ENCODE assay signal across 2 cellular contexts in the genomic region with DNA sequence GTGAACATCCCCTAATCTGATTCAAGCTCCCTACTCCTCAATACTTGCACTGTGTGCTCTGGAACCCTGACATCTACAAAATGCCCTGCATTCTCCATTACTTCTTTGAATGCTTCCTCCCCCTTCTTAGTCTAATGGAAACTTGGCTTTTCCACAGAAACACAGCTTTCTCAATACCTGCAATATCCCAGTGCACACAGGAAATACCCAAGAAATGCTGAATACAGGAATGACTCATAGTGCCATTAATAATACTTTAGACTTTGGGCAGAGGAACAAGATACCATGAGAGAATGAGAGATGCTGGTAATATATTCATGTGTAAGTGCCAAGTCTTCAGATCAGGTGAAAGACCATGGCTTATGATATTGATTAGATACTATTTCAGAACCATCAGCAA.
TF ChIP-seq lines count a peak whose summit lies in the region.

No MANE protein-coding gene starts in this region.

TF ChIP-seq in SK-N-SH, 30 proteins besides CTCF, POLR2A, EP300 and RAD21 (continued from another document):
- TF ChIP-seq, protein P1, sequence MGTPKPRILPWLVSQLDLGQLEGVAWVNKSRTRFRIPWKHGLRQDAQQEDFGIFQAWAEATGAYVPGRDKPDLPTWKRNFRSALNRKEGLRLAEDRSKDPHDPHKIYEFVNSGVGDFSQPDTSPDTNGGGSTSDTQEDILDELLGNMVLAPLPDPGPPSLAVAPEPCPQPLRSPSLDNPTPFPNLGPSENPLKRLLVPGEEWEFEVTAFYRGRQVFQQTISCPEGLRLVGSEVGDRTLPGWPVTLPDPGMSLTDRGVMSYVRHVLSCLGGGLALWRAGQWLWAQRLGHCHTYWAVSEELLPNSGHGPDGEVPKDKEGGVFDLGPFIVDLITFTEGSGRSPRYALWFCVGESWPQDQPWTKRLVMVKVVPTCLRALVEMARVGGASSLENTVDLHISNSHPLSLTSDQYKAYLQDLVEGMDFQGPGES (IDR thresholded peaks at IDR 0.05; ENCODE audit: low read depth, low read length), result no peak
- no peak for TF ChIP-seq MXI1 (IDR thresholded peaks at IDR 0.05; ENCODE audit: low read depth, low read length)
- no peak for TF ChIP-seq EZH2phosphoT487 (IDR thresholded peaks at IDR 0.05; ENCODE audit: borderline replicate concordance, low read depth)

TF ChIP-seq in SK-N-SH treated with all-trans-retinoic acid at 6 μM for 48 hours, 23 proteins besides CTCF, POLR2A, EP300 and RAD21 (continued from another document):
- TF ChIP-seq GLIS3 (CRISPR knock-in tag; IDR thresholded peaks at IDR 0.05), result no peak
- no peak for TF ChIP-seq ZNF70 (CRISPR knock-in tag; IDR thresholded peaks at IDR 0.05)
- TF ChIP-seq TCF4 (CRISPR knock-in tag; IDR thresholded peaks at IDR 0.05; ENCODE audit: borderline replicate concordance), result no peak
- no peak for TF ChIP-seq ISL1 (CRISPR knock-in tag; IDR thresholded peaks at IDR 0.05)
